In the genomic region with DNA sequence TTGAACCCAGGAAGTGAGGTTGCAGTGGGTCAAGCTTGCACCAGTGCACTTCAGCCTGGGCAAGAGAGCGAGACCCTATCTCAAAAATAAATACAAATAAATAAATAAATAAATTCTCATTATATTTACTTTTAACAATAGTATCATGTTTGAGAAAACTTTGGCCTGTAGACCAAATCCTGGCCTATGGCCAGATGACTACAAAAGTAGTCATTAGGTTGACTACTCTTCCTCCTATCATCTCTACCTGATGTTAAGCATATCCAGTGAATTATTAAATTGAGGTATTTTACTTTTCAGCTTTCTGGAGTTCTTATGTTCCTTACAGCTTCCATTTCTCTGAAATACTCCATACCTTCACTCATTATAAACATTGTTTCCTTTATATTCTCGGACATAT, we compare ENCODE assay signal across 7 cellular contexts.
"Had no signal": no experiment of that assay in that cellular context is flagged by ENCODE, and none has a peak within 500 bp of the region (broad histone marks: within the 10 kb centered on the region; RNA-seq: fewer than 3 reads in every experiment).

No MANE protein-coding gene starts in this region.

- H3K9ac ChIP-seq: GM23248 had no signal

- H3K4me3 ChIP-seq: GM23248, HAP-1 had no signal

- H3K27ac ChIP-seq: GM23248, HL-60 had no signal

- H3K36me3 ChIP-seq: HAP-1 had no signal

- H2AFZ ChIP-seq: GM23248 had no signal

- DNase-seq: GM23248, GOT3, H7, HFFc6, IMR-90 had no signal

- H3K9me3 ChIP-seq: HAP-1 had no signal
